8 cellular contexts compared by ENCODE assay signal in the genomic region with DNA sequence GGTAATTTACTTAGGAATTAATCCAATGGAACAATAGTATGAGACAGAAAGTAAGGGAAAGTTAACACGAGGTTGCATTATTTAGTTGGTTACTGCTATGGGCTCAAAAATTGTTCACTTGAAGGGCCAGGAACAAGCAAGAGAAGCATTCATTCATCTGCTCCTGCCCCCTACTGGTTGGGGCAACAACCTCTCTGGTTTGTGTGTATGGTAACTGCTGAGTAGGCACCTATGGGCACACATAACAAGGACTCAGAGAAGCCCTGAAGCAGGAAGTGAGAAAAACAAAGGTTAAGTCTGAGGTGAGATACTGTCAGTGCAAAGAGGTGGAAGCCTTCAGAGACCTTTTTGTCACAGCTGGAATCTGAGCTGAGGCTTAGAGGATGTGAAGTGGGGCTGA. TPM values are rescaled to one million over a fixed set of nuclear protein-coding genes. Genes with fewer than 3 reads are reported as not detected.
A peak's percentile ranks its signal among the peaks of the same experiment; 100 is the strongest.
DNase-seq lines count a peak whose midpoint lies in the region; ATAC-seq and TF ChIP-seq lines count a peak whose summit lies in the region.

No MANE protein-coding gene starts in this region.

- DNase-seq in GM10248 (ENCODE audit: extremely low spot score), result peak; percentile 41
- DNase-seq in NAMALWA (ENCODE audit: low spot score), result peak; percentile 59
- no peak for DNase-seq in endothelial cell (ENCODE audit: low spot score)
- peak; percentile 1 for DNase-seq in stimulated activated naive CD4-positive, alpha-beta T cell treated with Interleukin-2 at 50 U/mL for 16 hours (lab: John Stamatoyannopoulos, UW)
- no peak for DNase-seq in globus pallidus (ENCODE audit: low spot score)
- DNase-seq in NCI-H2227 treated with DMSO at 0.1 percent for 48 hours (lab: John Stamatoyannopoulos, UW), result no peak

- H3K4me1 Mint-ChIP-seq in endothelial cell (ENCODE audit: unreplicated experiment), result peaks cover 4% of the 10 kb centered on the region

- no peaks in the 10 kb centered on the region for H3K9me3 Mint-ChIP-seq in endothelial cell (ENCODE audit: unreplicated experiment)

- ATAC-seq in GM21447 (IDR thresholded peaks at IDR 0.05; ENCODE audit: unreplicated experiment), result peak; percentile 75
- ATAC-seq in GM19463 (IDR thresholded peaks at IDR 0.05; ENCODE audit: unreplicated experiment), result no peak

- no peaks in the 10 kb centered on the region for H3K36me3 Mint-ChIP-seq in endothelial cell (ENCODE audit: low read depth, unreplicated experiment)

- no peak overlapping the region for H3K4me3 Mint-ChIP-seq in endothelial cell (ENCODE audit: unreplicated experiment)

- POLR2A ChIA-PET in GM10248 (lab: Yijun Ruan, JAX), result no interaction called here

- TF ChIP-seq CTCF in GM10248 (IDR thresholded peaks at IDR 0.05; ENCODE audit: control extremely low read depth, extremely low read depth, low read depth, missing control alignments), result peak; percentile 42
- peak; percentile 52 for TF ChIP-seq CTCF in endothelial cell (IDR thresholded peaks at IDR 0.05; ENCODE audit: unreplicated experiment)

- no peak overlapping the region for H3K27ac Mint-ChIP-seq in endothelial cell (ENCODE audit: unreplicated experiment)

- CTCF ChIA-PET in GM10248 (lab: Yijun Ruan, JAX), result interaction anchor here (1.0 to 3.8 kb wide), 6 partner anchors 14 to 214 kb away, joined by 3 to 13 read pairs (median 6); no protein-coding TSS in a partner anchor

- H3K27me3 Mint-ChIP-seq in endothelial cell (ENCODE audit: unreplicated experiment), result peaks cover 1% of the 10 kb centered on the region

RNA-seq across cellular contexts. Expression of a gene that starts 34.4 kb away (rescaled TPM):
- 19.1 TPM for total RNA-seq in endothelial cell (ENCODE audit: unreplicated experiment)

Comparison
In these comparisons a context has a peak if more than half of its experiments do, and no peak if none do; other contexts are left out.
1. DNase-seq: peak in GM10248 (single experiment), NAMALWA (single experiment) and stimulated activated naive CD4-positive, alpha-beta T cell treated with Interleukin-2 at 50 U/mL for 16 hours (single experiment); none in endothelial cell (single experiment), globus pallidus (single experiment) and NCI-H2227 treated with DMSO at 0.1 percent for 48 hours (single experiment).